Comparison of ENCODE assay signal across 24 cellular contexts in the genomic region with DNA sequence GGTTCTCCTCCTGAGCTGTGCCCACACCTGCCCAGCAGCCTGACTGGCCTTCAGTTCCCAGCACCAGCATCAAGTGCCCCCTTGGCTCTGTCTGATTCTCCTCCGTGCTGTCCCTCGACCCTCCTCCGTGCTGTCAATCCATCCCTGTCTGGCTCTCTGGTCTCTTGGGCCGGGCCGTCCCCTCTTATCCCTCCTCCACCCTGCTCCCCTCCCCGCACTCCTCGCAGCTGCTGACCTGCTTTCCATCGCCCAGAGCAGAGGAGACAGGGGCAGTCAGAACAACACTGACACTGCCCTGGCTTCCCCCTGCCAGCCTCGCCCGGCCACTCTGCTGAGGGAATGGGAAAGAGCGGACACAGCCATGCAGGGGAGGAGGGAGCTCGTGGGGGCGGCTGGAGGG.
DNase-seq lines count a peak whose midpoint lies in the region; ATAC-seq, FAIRE-seq and TF ChIP-seq lines count a peak whose summit lies in the region.
"Had no signal": no experiment of that assay in that cellular context is flagged by ENCODE, and none has a peak within 500 bp of the region (broad histone marks: within the 10 kb centered on the region; RNA-seq: fewer than 3 reads in every experiment).

No MANE protein-coding gene starts in this region.

- H2BK15ac ChIP-seq in H1 (ENCODE audit: low read length) = no peak overlapping the region

- H3K27ac ChIP-seq in H1 (ENCODE audit: low read depth, low read length) = no peak overlapping the region
- H3K27ac ChIP-seq: 22Rv1, BLaER1, C4-2B had no signal

- H2BK120ac ChIP-seq in H1 (replicated peaks; ENCODE audit: low read depth, low read length) = no peak overlapping the region

- no peak for TF ChIP-seq EP300 in H1 (IDR thresholded peaks at IDR 0.05; ENCODE audit: borderline replicate concordance in 1 of 2, low read depth in 2 of 2, low read length in 2 of 2)

- no peaks in the 10 kb centered on the region for H3K36me3 Mint-ChIP-seq in progenitor cell of endocrine pancreas (ENCODE audit: insufficient read depth)
- H3K36me3 Mint-ChIP-seq: CD8-positive, alpha-beta memory T cell had no signal

- no peak overlapping the region for H3K4me3 Mint-ChIP-seq in progenitor cell of endocrine pancreas (ENCODE audit: low read depth)
- H3K4me3 Mint-ChIP-seq: B cell; CD4-positive, alpha-beta T cell; CD8-positive, alpha-beta memory T cell had no signal

- CTCF ChIA-PET in H1 (lab: Charles Lee; ENCODE audit: partially characterized antibody) = interaction anchor here (1.2 to 6.1 kb wide), 3 partner anchors 10 to 18 kb away, joined by 3 to 48 read pairs (median 27); no protein-coding TSS in a partner anchor

- no peaks in the 10 kb centered on the region for H3K27me3 ChIP-seq in H1 (replicated peaks in 1 of 4; ENCODE audit: control insufficient read depth in 3 of 4, extremely low read depth in 1 of 4, insufficient read depth in 3 of 4, low read length in 3 of 4)
- H3K27me3 ChIP-seq: BLaER1 had no signal

- peaks cover 37% of the 10 kb centered on the region for H3K27me3 Mint-ChIP-seq in progenitor cell of endocrine pancreas

- H3K23me2 ChIP-seq in H1 (ENCODE audit: low read depth, low read length) = no peaks in the 10 kb centered on the region

- no peak overlapping the region for H4K91ac ChIP-seq in H1 (replicated peaks; ENCODE audit: insufficient read length, low read length)

- H2BK12ac ChIP-seq in H1 (ENCODE audit: low read depth, low read length) = no peak overlapping the region

- no peak overlapping the region for H3K4ac ChIP-seq in H1 (replicated peaks; ENCODE audit: insufficient read length, low read depth, low read length)

- H3K56ac ChIP-seq in H1 (replicated peaks; ENCODE audit: insufficient read length, low read depth, low read length) = no peak overlapping the region

- no peak overlapping the region for H4K5ac ChIP-seq in H1 (ENCODE audit: insufficient read length, low read depth, low read length)

- TF ChIP-seq POLR2A in H1 (IDR thresholded peaks at IDR 0.05; ENCODE audit: control extremely low read depth in 1 of 2, low read depth in 2 of 2, low read length in 2 of 2) = no peak

- no peaks in the 10 kb centered on the region for H3K9me3 ChIP-seq in H1 (ENCODE audit: insufficient read depth in 2 of 2, low read depth in 1 of 2, low read length in 1 of 2)

- H2AK5ac ChIP-seq in H1 (ENCODE audit: low read depth, low read length) = no peak overlapping the region

- H3K4me1 ChIP-seq in H1 (replicated peaks in 1 of 4; ENCODE audit: control insufficient read depth in 3 of 4, insufficient read depth in 4 of 4, low read length in 3 of 4) = no peaks in the 10 kb centered on the region; a peak in 1 of 7 replicates

- H3K79me2 ChIP-seq in H1 (ENCODE audit: control insufficient read depth in 1 of 2, insufficient read depth in 2 of 2, low read length in 2 of 2) = no peaks in the 10 kb centered on the region

- no peak overlapping the region for H3K23ac ChIP-seq in H1 (ENCODE audit: insufficient read length)

- H2BK5ac ChIP-seq in H1 (ENCODE audit: low read depth, low read length) = peak overlapping the region; percentile 9; the same call in 1 of the 2 replicates

- no peak overlapping the region for H4K8ac ChIP-seq in H1 (ENCODE audit: extremely low read depth, insufficient read depth, low read length)

- H3K4me1 Mint-ChIP-seq in progenitor cell of endocrine pancreas (ENCODE audit: low read depth) = no peaks in the 10 kb centered on the region
- H3K4me1 Mint-ChIP-seq: B cell; CD8-positive, alpha-beta memory T cell had no signal

- no peak for ATAC-seq in left ventricle myocardium superior
- no peak for ATAC-seq in GM18868 (IDR thresholded peaks at IDR 0.05; ENCODE audit: unreplicated experiment)
- ATAC-seq: GM12878, HCT116 had no signal

- no peak for TF ChIP-seq CTCF in H1 (IDR thresholded peaks at IDR 0.05; ENCODE audit: control extremely low read depth in 1 of 3, insufficient read depth in 1 of 3, low read depth in 1 of 3, low read length in 3 of 3)
- TF ChIP-seq CTCF in progenitor cell of endocrine pancreas (IDR thresholded peaks at IDR 0.05; ENCODE audit: unreplicated experiment) = no peak

- no peaks in the 10 kb centered on the region for H3K36me3 ChIP-seq in H1 (ENCODE audit: control insufficient read depth in 2 of 4, insufficient read depth in 4 of 4, low read length in 3 of 4)
- H3K36me3 ChIP-seq: BLaER1 had no signal

- intact Hi-C loops in cardiac septum (cut with DNase I) (no loop called here), left ventricle myocardium superior (cut with micrococcal nuclease) (no loop called here)

- H2BK20ac ChIP-seq in H1 (ENCODE audit: low read length) = no peak overlapping the region

- H3K14ac ChIP-seq in H1 (ENCODE audit: insufficient read length) = no peak overlapping the region

- H3K4me2 ChIP-seq in H1 (ENCODE audit: insufficient read depth in 1 of 2, low read depth in 2 of 2, low read length in 2 of 2) = no peak overlapping the region

- no peak overlapping the region for H2AFZ ChIP-seq in H1 (ENCODE audit: low read length)

- no peak overlapping the region for H3K4me3 ChIP-seq in H1 (ENCODE audit: extremely low read depth in 1 of 4, insufficient read depth in 2 of 4, low read depth in 3 of 4, low read length in 4 of 4)
- H3K4me3 ChIP-seq: BLaER1, GM12878 had no signal

- DNase-seq in cardiac septum (ENCODE audit: low spot score) (peak; percentile 53), left ventricle myocardium superior (no peak), H1 (ENCODE audit: low read depth in 1 of 2, low spot score in 2 of 2) (no peak), islet precursor cell (peak; percentile 37), progenitor cell of endocrine pancreas (ENCODE audit: low spot score, unreplicated experiment) (no peak), NCI-H2107 (lab: John Stamatoyannopoulos, UW) (no peak), KG1 (lab: John Stamatoyannopoulos, UW) (no peak)
- DNase-seq: CD4-positive, alpha-beta T cell; CD8-positive, alpha-beta memory T cell; DMS 273 treated with DMSO at 0.1 percent for 48 hours; DMS79; EL; GDM1; GOT3; H7 had no signal

- POLR2A ChIA-PET in H1 (lab: Charles Lee; ENCODE audit: partially characterized antibody) = no interaction called here

- no peaks in the 10 kb centered on the region for H3K79me1 ChIP-seq in H1 (ENCODE audit: low read depth, low read length)

- no peak overlapping the region for H3K9ac ChIP-seq in H1 (replicated peaks in 1 of 4; ENCODE audit: extremely low read depth in 1 of 4, low read depth in 3 of 4, low read length in 3 of 4)
- H3K9ac ChIP-seq: BLaER1 had no signal

- WGBS in H1 (ENCODE audit: extremely low coverage in 1 of 2, insufficient coverage in 1 of 2, insufficient read length in 1 of 2, insufficient replicate concordance in 2 of 2, low coverage in 1 of 2, low lambda C conversion rate in 2 of 2, missing lambda C conversion rate in 1 of 2), 2 experiments = 87% methylated on average over 13 of the region's 13 CpGs; no CpG with 5 or more reads in 1 of the 2 experiments

- peak overlapping the region; percentile 46 for H3K27ac Mint-ChIP-seq in progenitor cell of endocrine pancreas
- H3K27ac Mint-ChIP-seq: B cell; CD4-positive, alpha-beta T cell; CD8-positive, alpha-beta memory T cell had no signal

- H4K20me1 ChIP-seq in H1 (replicated peaks in 1 of 2; ENCODE audit: control insufficient read depth in 1 of 2, insufficient read depth in 2 of 2, low read length in 2 of 2) = no peaks in the 10 kb centered on the region
- H4K20me1 ChIP-seq: BLaER1 had no signal

- TF ChIP-seq RAD21 in H1 (IDR thresholded peaks at IDR 0.05 in 1 of 2, conservative IDR thresholded peaks at IDR 0.05 in 1 of 2; ENCODE audit: low read depth in 2 of 2, low read length in 2 of 2) = no peak

- no peak overlapping the region for H3K18ac ChIP-seq in H1 (ENCODE audit: extremely low read depth, low read length)

- no peak for FAIRE-seq in H1 (lab: Jason Lieb, UNC)
- FAIRE-seq: A204.1, D721Med, GM12878 had no signal

- no peaks in the 10 kb centered on the region for H3K9me3 Mint-ChIP-seq in progenitor cell of endocrine pancreas (ENCODE audit: low read depth)
- H3K9me3 Mint-ChIP-seq: CD4-positive, alpha-beta T cell had no signal

TF ChIP-seq in H1, 55 proteins besides CTCF, POLR2A, EP300 and RAD21:
- TF ChIP-seq CBX5 (IDR thresholded peaks at IDR 0.05; ENCODE audit: low read depth, low read length) (no peak), JUND (IDR thresholded peaks at IDR 0.05; ENCODE audit: low read length) (no peak), SIRT6 (IDR thresholded peaks at IDR 0.05; ENCODE audit: low read length) (no peak), RBBP5 (IDR thresholded peaks at IDR 0.05; ENCODE audit: borderline replicate concordance, low read depth, low read length) (no peak), SP4 (IDR thresholded peaks at IDR 0.05; ENCODE audit: low read length) (no peak), JUN (IDR thresholded peaks at IDR 0.05; ENCODE audit: low read depth, low read length) (no peak), ZNF274 (IDR thresholded peaks at IDR 0.05; ENCODE audit: borderline replicate concordance, extremely low read depth, low read length) (no peak), TEAD4 (IDR thresholded peaks at IDR 0.05; ENCODE audit: low read depth, low read length) (no peak), KDM4A (IDR thresholded peaks at IDR 0.05; ENCODE audit: low read depth, low read length, severe bottlenecking) (no peak), TCF12 (IDR thresholded peaks at IDR 0.05; ENCODE audit: low read depth, low read length) (no peak), EZH2 (IDR thresholded peaks at IDR 0.05; ENCODE audit: low read depth, low read length, severe bottlenecking) (no peak)

Comparison
In these comparisons a context has a peak if more than half of its experiments do, and no peak if none do; other contexts are left out.
1. DNase-seq: peak in cardiac septum (single experiment) and islet precursor cell (single experiment); none in left ventricle myocardium superior (single experiment), H1 (0 of 2), progenitor cell of endocrine pancreas (single experiment), NCI-H2107 (single experiment) and KG1 (single experiment).